In genomic region chr15:92077353-92078080, GRCh38 we compare ENCODE assay signal across 7 cellular contexts.
A peak's percentile ranks its signal among the peaks of the same experiment; 100 is the strongest.
DNase-seq lines count a peak whose midpoint lies in the region; ATAC-seq, FAIRE-seq and TF ChIP-seq lines count a peak whose summit lies in the region.

No MANE protein-coding gene starts in this region.

- DNase-seq in GM12891 (ENCODE audit: insufficient read length, low spot score) (peak; percentile 57), NCI-H146 treated with DMSO at 0.1 percent for 48 hours (lab: John Stamatoyannopoulos, UW; ENCODE audit: unreplicated experiment) (peak; percentile 10), UCSD-AML1 (lab: John Stamatoyannopoulos, UW; ENCODE audit: unreplicated experiment) (peak; percentile 75), MCF 10A (ENCODE audit: unreplicated experiment) (peak; percentile 79), iris pigment epithelial cell (ENCODE audit: low read depth) (peak; percentile 36)
- peak; percentile 54 for DNase-seq in stimulated activated CD4-positive, alpha-beta T cell treated with anti-CD3 and anti-CD28 coated beads, Interleukin-2, amount 100 ng/mL, for 4 hours (ENCODE audit: low read depth)

- peak; percentile 83 for TF ChIP-seq CTCF in MCF 10A (IDR thresholded peaks at IDR 0.05; ENCODE audit: unreplicated experiment)

- no peaks in the 10 kb centered on the region for H3K9me3 Mint-ChIP-seq in MCF 10A (ENCODE audit: unreplicated experiment)

- no peak overlapping the region for H3K4me3 Mint-ChIP-seq in MCF 10A (ENCODE audit: unreplicated experiment)

- CTCF ChIA-PET in MCF 10A (lab: Yijun Ruan, JAX): interaction anchor here (0.5 to 7.2 kb wide), 47 partner anchors 9 to 1894 kb away, joined by 3 to 105 read pairs (median 4); partner anchors contain the start of gene SLCO3A1

- no TSS peak for BruUV-seq in MCF 10A (replicated peaks; lab: Mats Ljungman, UMichigan)

- intact Hi-C loops in MCF 10A (cut with micrococcal nuclease): loop anchor here (1.0 to 5.0 kb wide), 5 partner anchors 105 to 774 kb away; partner anchors contain the start of gene SLCO3A1

- no peak overlapping the region for H3K27ac Mint-ChIP-seq in MCF 10A (ENCODE audit: low read depth, unreplicated experiment)

- peak; percentile 55 for FAIRE-seq in GM12891 (lab: Jason Lieb, UNC)

- H3K4me1 Mint-ChIP-seq in MCF 10A (ENCODE audit: insufficient read depth, unreplicated experiment): peaks cover 6% of the 10 kb centered on the region

- peak; percentile 58 for ATAC-seq in HG02588 (IDR thresholded peaks at IDR 0.05; ENCODE audit: unreplicated experiment)

- no peaks in the 10 kb centered on the region for H3K27me3 Mint-ChIP-seq in MCF 10A (ENCODE audit: insufficient read depth, unreplicated experiment)

- no peaks in the 10 kb centered on the region for H3K36me3 Mint-ChIP-seq in MCF 10A (ENCODE audit: insufficient read depth, unreplicated experiment)

- no peak for TF ChIP-seq POLR2A in GM12891 (IDR thresholded peaks at IDR 0.05; ENCODE audit: low read depth, low read length)

- POLR2A ChIA-PET in MCF 10A (lab: Yijun Ruan, JAX): interaction anchor here (0.6 to 1.5 kb wide), 5 partner anchors 84 to 225 kb away, joined by 3 to 5 read pairs (median 3); partner anchors contain the start of gene SLCO3A1

TF ChIP-seq in GM12891, 5 proteins besides CTCF, POLR2A, EP300 and RAD21:
- TF ChIP-seq SPI1 (IDR thresholded peaks at IDR 0.05; ENCODE audit: low read depth, low read length) (no peak), POU2F2 (IDR thresholded peaks at IDR 0.05; ENCODE audit: low read depth, low read length) (no peak), PAX5 (IDR thresholded peaks at IDR 0.05; ENCODE audit: insufficient read depth, low read length, severe bottlenecking) (no peak), TAF1 (IDR thresholded peaks at IDR 0.05; ENCODE audit: low read depth, low read length) (no peak), POLR2AphosphoS5 (IDR thresholded peaks at IDR 0.05; ENCODE audit: low read depth, low read length) (no peak)
TF ChIP-seq in GM12891: peak in this region for 0.

Comparison
In these comparisons a context has a peak if more than half of its experiments do, and no peak if none do; other contexts are left out.
1. Peak in every context shown above with its lines: DNase-seq and ATAC-seq.
2. DNase-seq: peak in every context shown above with its lines; median percentile 79 in MCF 10A; 75 in UCSD-AML1; 57 in GM12891; 54 in stimulated activated CD4-positive, alpha-beta T cell treated with anti-CD3 and anti-CD28 coated beads, Interleukin-2, amount 100 ng/mL, for 4 hours; 36 in iris pigment epithelial cell; 10 in NCI-H146 treated with DMSO at 0.1 percent for 48 hours.